Comparison of ENCODE assay signal across 8 cellular contexts in genomic region chr1:161200421-161200991, GRCh38. TPM values are rescaled to one million over a fixed set of nuclear protein-coding genes. Genes with fewer than 3 reads are reported as not detected.
A peak's percentile ranks its signal among the peaks of the same experiment; 100 is the strongest.
DNase-seq lines count a peak whose midpoint lies in the region; ATAC-seq lines count a peak whose summit lies in the region.

No MANE protein-coding gene starts in this region.

- H3K36me3 ChIP-seq in adipocyte (ENCODE audit: control insufficient read depth, insufficient read depth, low read length, severe bottlenecking): peaks cover 15% of the 10 kb centered on the region
- peaks cover 3 to 19% (median 13%) of the 10 kb centered on the region in 3 donors for H3K36me3 ChIP-seq in skeletal muscle tissue (ENCODE audit: control insufficient read depth in 3 of 3, insufficient read depth in 3 of 3, low read length in 3 of 3)

- no peaks in the 10 kb centered on the region for H3K27me3 ChIP-seq in adipocyte (replicated peaks; ENCODE audit: control insufficient read depth, insufficient read depth, low read length)
- no peaks in the 10 kb centered on the region for H3K27me3 ChIP-seq in skeletal muscle tissue (ENCODE audit: control insufficient read depth in 3 of 3, insufficient read depth in 3 of 3, low read length in 3 of 3)

- H3K27ac ChIP-seq in skeletal muscle tissue (ENCODE audit: low read depth, low read length): peak overlapping the region; percentile 99

- H3K9ac ChIP-seq in adipocyte (ENCODE audit: low read length) (peak overlapping the region; percentile 98), skeletal muscle tissue (ENCODE audit: low read depth in 1 of 3, low read length in 3 of 3) (peak overlapping the region; percentile 90 to 99 (median 99))

- DNase-seq in HT1080 (ENCODE audit: low read depth) (peak; percentile 34), adipocyte (ENCODE audit: low read depth) (no peak), inferior parietal cortex (ENCODE audit: extremely low spot score) (peak; percentile 63), Kasumi-1 (lab: John Stamatoyannopoulos, UW) (no peak)

- H3K4me1 ChIP-seq in adipocyte (ENCODE audit: control insufficient read depth, insufficient read depth, low read length): peaks cover 86% of the 10 kb centered on the region
- peaks cover 76 to 89% (median 77%) of the 10 kb centered on the region in 3 donors for H3K4me1 ChIP-seq in skeletal muscle tissue (ENCODE audit: control insufficient read depth in 3 of 3, insufficient read depth in 3 of 3, low read length in 3 of 3)

- peak overlapping the region; percentile 94 for H3K4me3 ChIP-seq in adipocyte (ENCODE audit: low read length)
- peak overlapping the region; percentile 97 to 100 (median 99) for H3K4me3 ChIP-seq in skeletal muscle tissue (ENCODE audit: low read length in 3 of 3)

- no peaks in the 10 kb centered on the region for H3K9me3 ChIP-seq in adipocyte (ENCODE audit: control insufficient read depth, low read length)
- no peaks in the 10 kb centered on the region for H3K9me3 ChIP-seq in skeletal muscle tissue (ENCODE audit: control insufficient read depth in 3 of 3, low read length in 3 of 3)

- ATAC-seq in GM21526 (IDR thresholded peaks at IDR 0.05; ENCODE audit: low FRiP score, unreplicated experiment) (no peak), HG03457 (IDR thresholded peaks at IDR 0.05; ENCODE audit: unreplicated experiment) (no peak), HG02970 (IDR thresholded peaks at IDR 0.05; ENCODE audit: low FRiP score, unreplicated experiment) (no peak)

RNA-seq across cellular contexts. Expression of gene ADAMTS4, which starts 1.7 kb away (rescaled TPM):
- total RNA-seq in HT1080 (2014; rRNA removed; shearing (Covaris generic)): not detected in 2 replicates
- polyA plus RNA-seq in HT1080 (2015; cell fraction: cytosol; rRNA removed): 0.01 and 0.03 TPM in 2 replicates
- 0.02 and 0.07 TPM in 2 replicates for polyA plus RNA-seq in HT1080 (2015; cell fraction: nucleus; rRNA removed)
- total RNA-seq in skeletal muscle tissue: 4.7 TPM

RNA-seq across cellular contexts. Expression of gene NDUFS2, which starts 1.7 kb away (rescaled TPM):
- 185 and 202 TPM in 2 replicates for total RNA-seq in HT1080 (2014; rRNA removed; shearing (Covaris generic))
- polyA plus RNA-seq in HT1080 (2015; cell fraction: cytosol; rRNA removed): 126 and 131 TPM in 2 replicates
- 183 and 200 TPM in 2 replicates for polyA plus RNA-seq in HT1080 (2015; cell fraction: nucleus; rRNA removed)
- 147 TPM for total RNA-seq in skeletal muscle tissue

RNA-seq across cellular contexts. Expression of gene FCER1G, which starts 14.6 kb away (rescaled TPM):
- 0.64 TPM in 1 of 2 replicates, not detected in the other for total RNA-seq in HT1080 (2014; rRNA removed; shearing (Covaris generic))
- polyA plus RNA-seq in HT1080 (2015; cell fraction: cytosol; rRNA removed): 1.5 and 1.8 TPM in 2 replicates
- polyA plus RNA-seq in HT1080 (2015; cell fraction: nucleus; rRNA removed): 0.69 and 2.4 TPM in 2 replicates
- 16.2 TPM for total RNA-seq in skeletal muscle tissue

RNA-seq across cellular contexts. Expression of gene APOA2, which starts 22.9 kb away (rescaled TPM):
- not detected in 2 replicates for total RNA-seq in HT1080 (2014; rRNA removed; shearing (Covaris generic))
- polyA plus RNA-seq in HT1080 (2015; cell fraction: cytosol; rRNA removed): not detected in 2 replicates
- polyA plus RNA-seq in HT1080 (2015; cell fraction: nucleus; rRNA removed): not detected in 2 replicates
- 6.8 TPM for total RNA-seq in skeletal muscle tissue

RNA-seq across cellular contexts. Expression of gene B4GALT3, which starts 23.2 kb away (rescaled TPM):
- 63.3 and 89.1 TPM in 2 replicates for total RNA-seq in HT1080 (2014; rRNA removed; shearing (Covaris generic))
- 63.3 and 72.2 TPM in 2 replicates for polyA plus RNA-seq in HT1080 (2015; cell fraction: cytosol; rRNA removed)
- polyA plus RNA-seq in HT1080 (2015; cell fraction: nucleus; rRNA removed): 50.5 and 59.1 TPM in 2 replicates
- 11.0 TPM for total RNA-seq in skeletal muscle tissue

Comparison
In these comparisons a context has a peak if more than half of its experiments do, and no peak if none do; other contexts are left out.
1. DNase-seq: peak in HT1080 (single experiment) and inferior parietal cortex (single experiment); none in adipocyte (single experiment) and Kasumi-1 (0 of 2).
2. RNA of gene FCER1G, which starts 14.6 kb away (total RNA-seq): 16.2 TPM in skeletal muscle tissue (single experiment); 0.64 TPM in HT1080; every median in the first group is over 10 times any median in the second.